Comparison of ENCODE assay signal across 1 cellular context in the genomic region with DNA sequence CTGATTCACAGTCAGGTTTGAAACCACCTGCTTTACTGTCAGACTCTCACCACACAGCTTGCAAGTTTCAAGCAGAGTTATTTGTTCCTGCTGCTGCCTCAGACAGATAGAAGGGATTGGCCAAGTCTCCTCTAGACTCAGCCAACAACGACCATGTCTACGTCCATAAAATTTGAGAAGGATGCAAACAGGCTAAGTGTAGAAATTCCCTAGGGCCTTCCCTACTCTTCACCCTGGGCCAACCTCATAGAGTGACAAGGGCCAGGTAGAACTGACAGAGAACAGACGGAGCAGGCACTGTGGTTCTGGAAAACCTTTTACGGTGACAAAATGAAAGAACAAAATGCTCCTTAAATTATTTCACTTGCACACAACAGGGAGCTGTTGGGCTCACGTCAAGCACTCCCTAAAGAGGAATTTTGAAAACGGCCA.
TF ChIP-seq lines count a peak whose summit lies in the region.

No MANE protein-coding gene starts in this region.

TF ChIP-seq in WTC11, 78 proteins besides CTCF, POLR2A, EP300 and RAD21 (continued from another document):
- TF ChIP-seq, protein P1, sequence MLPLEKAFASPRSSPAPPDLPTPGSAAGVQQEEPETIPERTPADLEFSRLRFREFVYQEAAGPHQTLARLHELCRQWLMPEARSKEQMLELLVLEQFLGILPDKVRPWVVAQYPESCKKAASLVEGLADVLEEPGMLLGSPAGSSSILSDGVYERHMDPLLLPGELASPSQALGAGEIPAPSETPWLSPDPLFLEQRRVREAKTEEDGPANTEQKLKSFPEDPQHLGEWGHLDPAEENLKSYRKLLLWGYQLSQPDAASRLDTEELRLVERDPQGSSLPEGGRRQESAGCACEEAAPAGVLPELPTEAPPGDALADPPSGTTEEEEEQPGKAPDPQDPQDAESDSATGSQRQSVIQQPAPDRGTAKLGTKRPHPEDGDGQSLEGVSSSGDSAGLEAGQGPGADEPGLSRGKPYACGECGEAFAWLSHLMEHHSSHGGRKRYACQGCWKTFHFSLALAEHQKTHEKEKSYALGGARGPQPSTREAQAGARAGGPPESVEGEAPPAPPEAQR (CRISPR knock-in tag; IDR thresholded peaks at IDR 0.05): no peak
- TF ChIP-seq JUN (CRISPR knock-in tag; IDR thresholded peaks at IDR 0.05) (no peak), ZNF671 (CRISPR knock-in tag; IDR thresholded peaks at IDR 0.05) (no peak), CREB1 (CRISPR knock-in tag; IDR thresholded peaks at IDR 0.05) (no peak), NFE2L1 (CRISPR knock-in tag; IDR thresholded peaks at IDR 0.05) (no peak), TCF7 (CRISPR knock-in tag; IDR thresholded peaks at IDR 0.05; ENCODE audit: low read depth) (no peak), GTF2I (CRISPR knock-in tag; conservative IDR thresholded peaks at IDR 0.05) (no peak), SOX15 (CRISPR knock-in tag; IDR thresholded peaks at IDR 0.05) (no peak), ZNF138 (CRISPR knock-in tag; conservative IDR thresholded peaks at IDR 0.05) (no peak)
- TF ChIP-seq, protein P2, sequence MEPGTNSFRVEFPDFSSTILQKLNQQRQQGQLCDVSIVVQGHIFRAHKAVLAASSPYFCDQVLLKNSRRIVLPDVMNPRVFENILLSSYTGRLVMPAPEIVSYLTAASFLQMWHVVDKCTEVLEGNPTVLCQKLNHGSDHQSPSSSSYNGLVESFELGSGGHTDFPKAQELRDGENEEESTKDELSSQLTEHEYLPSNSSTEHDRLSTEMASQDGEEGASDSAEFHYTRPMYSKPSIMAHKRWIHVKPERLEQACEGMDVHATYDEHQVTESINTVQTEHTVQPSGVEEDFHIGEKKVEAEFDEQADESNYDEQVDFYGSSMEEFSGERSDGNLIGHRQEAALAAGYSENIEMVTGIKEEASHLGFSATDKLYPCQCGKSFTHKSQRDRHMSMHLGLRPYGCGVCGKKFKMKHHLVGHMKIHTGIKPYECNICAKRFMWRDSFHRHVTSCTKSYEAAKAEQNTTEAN (CRISPR knock-in tag; IDR thresholded peaks at IDR 0.05): no peak
- TF ChIP-seq, protein P3, sequence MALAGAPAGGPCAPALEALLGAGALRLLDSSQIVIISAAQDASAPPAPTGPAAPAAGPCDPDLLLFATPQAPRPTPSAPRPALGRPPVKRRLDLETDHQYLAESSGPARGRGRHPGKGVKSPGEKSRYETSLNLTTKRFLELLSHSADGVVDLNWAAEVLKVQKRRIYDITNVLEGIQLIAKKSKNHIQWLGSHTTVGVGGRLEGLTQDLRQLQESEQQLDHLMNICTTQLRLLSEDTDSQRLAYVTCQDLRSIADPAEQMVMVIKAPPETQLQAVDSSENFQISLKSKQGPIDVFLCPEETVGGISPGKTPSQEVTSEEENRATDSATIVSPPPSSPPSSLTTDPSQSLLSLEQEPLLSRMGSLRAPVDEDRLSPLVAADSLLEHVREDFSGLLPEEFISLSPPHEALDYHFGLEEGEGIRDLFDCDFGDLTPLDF (CRISPR knock-in tag; IDR thresholded peaks at IDR 0.05): no peak
- TF ChIP-seq, protein P4, sequence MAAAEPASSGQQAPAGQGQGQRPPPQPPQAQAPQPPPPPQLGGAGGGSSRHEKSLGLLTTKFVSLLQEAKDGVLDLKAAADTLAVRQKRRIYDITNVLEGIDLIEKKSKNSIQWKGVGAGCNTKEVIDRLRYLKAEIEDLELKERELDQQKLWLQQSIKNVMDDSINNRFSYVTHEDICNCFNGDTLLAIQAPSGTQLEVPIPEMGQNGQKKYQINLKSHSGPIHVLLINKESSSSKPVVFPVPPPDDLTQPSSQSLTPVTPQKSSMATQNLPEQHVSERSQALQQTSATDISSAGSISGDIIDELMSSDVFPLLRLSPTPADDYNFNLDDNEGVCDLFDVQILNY (CRISPR knock-in tag; IDR thresholded peaks at IDR 0.05): no peak
TF ChIP-seq in WTC11: peak in this region for 0.
